In the genomic region with DNA sequence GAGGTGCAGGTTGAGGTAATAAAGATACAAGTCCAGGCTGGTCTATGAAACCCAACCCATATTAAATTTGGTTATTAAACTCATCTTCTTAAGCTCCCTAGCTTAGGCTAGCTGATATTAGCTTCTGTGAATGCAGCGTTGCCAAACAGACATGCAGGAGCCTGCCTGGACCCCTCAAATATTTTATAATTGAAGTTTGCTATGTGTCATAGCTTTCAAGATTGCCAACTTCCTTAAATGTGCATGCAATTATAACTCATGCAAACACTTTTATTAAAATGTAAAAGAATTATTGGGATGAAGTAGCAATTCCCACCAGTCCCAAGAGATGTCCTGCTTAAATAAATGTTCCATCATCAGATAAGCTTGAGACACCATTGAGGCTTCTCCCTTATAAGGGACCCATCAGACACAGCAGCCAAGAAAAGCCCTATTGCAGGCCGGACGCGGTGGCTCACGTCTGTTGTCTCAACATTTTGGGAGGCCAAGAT, we compare ENCODE assay signal across 13 cellular contexts. TPM values are rescaled to one million over a fixed set of nuclear protein-coding genes. Genes with fewer than 3 reads are reported as not detected.
DNase-seq lines count a peak whose midpoint lies in the region; ATAC-seq, FAIRE-seq and TF ChIP-seq lines count a peak whose summit lies in the region.
"Had no signal": no experiment of that assay in that cellular context is flagged by ENCODE, and none has a peak within 500 bp of the region (broad histone marks: within the 10 kb centered on the region; RNA-seq: fewer than 3 reads in every experiment).

No MANE protein-coding gene starts in this region.

- intact Hi-C loops in HepG2 (cut with micrococcal nuclease; ENCODE audit: unreplicated experiment) (no loop called here), tibial artery (cut with DNase I; ENCODE audit: low total_unique reads) (no loop called here)

- H3K27me3 ChIP-seq in astrocyte (ENCODE audit: insufficient read depth, low read length) (no peaks in the 10 kb centered on the region), HepG2 (ENCODE audit: control insufficient read depth in 1 of 2, insufficient read depth in 2 of 2, low read length in 2 of 2) (no peaks in the 10 kb centered on the region), tibial artery (no peaks in the 10 kb centered on the region)

- H3K4me3 Mint-ChIP-seq in astrocyte (ENCODE audit: unreplicated experiment) = no peak overlapping the region
- H3K4me3 Mint-ChIP-seq: endodermal cell had no signal

- no peak overlapping the region for H2AFZ ChIP-seq in astrocyte (ENCODE audit: low read depth, low read length)
- no peak overlapping the region for H2AFZ ChIP-seq in HepG2 (ENCODE audit: low read length)

- in situ Hi-C loops in HepG2 (cut with HindIII; ENCODE audit: extremely low pct_ligation_motif_present, low pct_unique_long_range_greater_than_20kb) = no loop called here

- CTCF ChIA-PET in HepG2 (lab: Yijun Ruan, JAX; ENCODE audit: low intra/inter-chr PET ratio, low total read pairs) = no interaction called here

- peaks cover 79% of the 10 kb centered on the region for H3K79me2 ChIP-seq in astrocyte (ENCODE audit: insufficient read depth, low read length)
- peaks cover 77% of the 10 kb centered on the region for H3K79me2 ChIP-seq in HepG2 (ENCODE audit: insufficient read depth, low read length)

- H3K4me2 ChIP-seq in astrocyte (ENCODE audit: low read length) (peak overlapping the region; percentile 25), HepG2 (ENCODE audit: low read depth, low read length) (peak overlapping the region; percentile 26; the same call in 1 of the 2 replicates)

- POLR2A ChIA-PET in HepG2 (lab: Yijun Ruan, JAX) = interaction anchor here (1.4 to 2.3 kb wide), 2 partner anchors 14 to 15 kb away, joined by 4 to 11 read pairs; no protein-coding TSS in a partner anchor

- H3K9me3 Mint-ChIP-seq in astrocyte (ENCODE audit: unreplicated experiment) = no peaks in the 10 kb centered on the region
- H3K9me3 Mint-ChIP-seq: endodermal cell had no signal

- H3K27me3 Mint-ChIP-seq in astrocyte (ENCODE audit: low read depth, unreplicated experiment) = no peaks in the 10 kb centered on the region

- 98% methylated on average over 5 of the region's 5 CpGs for WGBS in HepG2 (ENCODE audit: low lambda C conversion rate)

- H3K27ac Mint-ChIP-seq in astrocyte (ENCODE audit: unreplicated experiment) = peak overlapping the region; percentile 53
- H3K27ac Mint-ChIP-seq: endodermal cell had no signal

- FAIRE-seq in astrocyte (lab: Jason Lieb, UNC) (no peak), HepG2 (lab: Jason Lieb, UNC) (no peak)

- H3K4me1 Mint-ChIP-seq in astrocyte (ENCODE audit: low read depth, unreplicated experiment) = peaks cover 49% of the 10 kb centered on the region

- H3K27ac ChIP-seq in astrocyte (ENCODE audit: low read depth, low read length) (peak overlapping the region; percentile 22), HepG2 (ENCODE audit: extremely low read length, insufficient read depth, low read length) (peak overlapping the region; percentile 86), tibial artery (peak overlapping the region; percentile 65 to 72)

- peaks cover 9% of the 10 kb centered on the region for H3K36me3 ChIP-seq in astrocyte (ENCODE audit: insufficient read depth, low read length)
- peaks cover 5 to 31% of the 10 kb centered on the region in 2 experiments for H3K36me3 ChIP-seq in HepG2 (replicated peaks in 1 of 2; ENCODE audit: control insufficient read depth in 1 of 2, insufficient read depth in 2 of 2, low read length in 2 of 2)
- no peaks in the 10 kb centered on the region for H3K36me3 ChIP-seq in tibial artery

- no peak for TF ChIP-seq EP300 in HepG2 (IDR thresholded peaks at IDR 0.05; ENCODE audit: low read depth in 2 of 2, low read length in 2 of 2)
- no peak for TF ChIP-seq EP300 in HepG2 (CRISPR knock-in tag; IDR thresholded peaks at IDR 0.05; ENCODE audit: borderline replicate concordance)

- no peak for TF ChIP-seq POLR2A in HepG2 (IDR thresholded peaks at IDR 0.05; ENCODE audit: insufficient read depth in 1 of 2, low read depth in 2 of 2, low read length in 2 of 2)

- no peak for TF ChIP-seq RAD21 in HepG2 (CRISPR knock-in tag; IDR thresholded peaks at IDR 0.05)

- no peak overlapping the region for H3K9ac ChIP-seq in astrocyte (ENCODE audit: low read length)
- peak overlapping the region; percentile 57; the same call in 1 of the 2 replicates for H3K9ac ChIP-seq in HepG2 (ENCODE audit: insufficient read depth, low read depth, low read length)

- no peak for ATAC-seq in HepG2
- ATAC-seq in GM21390 (IDR thresholded peaks at IDR 0.05; ENCODE audit: unreplicated experiment) = no peak
- ATAC-seq: stimulated activated naive CD8-positive, alpha-beta T cell treated with anti-CD3 and anti-CD28 coated beads, Interleukin-15, Interleukin-2, amounts not matched to agents 100 U/mL and 50 U/mL, for 24 hours had no signal

- peaks cover 4% of the 10 kb centered on the region for H3K36me3 Mint-ChIP-seq in astrocyte (ENCODE audit: low read depth, unreplicated experiment)

- H3K9me3 ChIP-seq in astrocyte (ENCODE audit: insufficient read depth, low read depth, low read length) = no peaks in the 10 kb centered on the region
- H3K9me3 ChIP-seq in HepG2 (ENCODE audit: low read length) = no peaks in the 10 kb centered on the region
- H3K9me3 ChIP-seq in tibial artery = no peaks in the 10 kb centered on the region

- peaks cover 12% of the 10 kb centered on the region for H4K20me1 ChIP-seq in astrocyte (ENCODE audit: insufficient read depth, low read length)
- H4K20me1 ChIP-seq in HepG2 (ENCODE audit: insufficient read depth, low read length) = peaks cover 1% of the 10 kb centered on the region; the same call in 1 of the 2 replicates

- no peak for TF ChIP-seq CTCF in astrocyte (IDR thresholded peaks at IDR 0.05; ENCODE audit: insufficient read depth, low read depth, low read length)
- no peak for TF ChIP-seq CTCF in HepG2 (CRISPR knock-in tag; IDR thresholded peaks at IDR 0.05)
- TF ChIP-seq CTCF in tibial artery (IDR thresholded peaks at IDR 0.05) = no peak

- BruUV-seq in HepG2 (replicated peaks; lab: Mats Ljungman, UMichigan) = no TSS peak

- DNase-seq in NCI-H1105 (lab: John Stamatoyannopoulos, UW) (peak; percentile 23), astrocyte (ENCODE audit: low read depth) (no peak), HepG2 (ENCODE audit: low spot score) (no peak), tibial artery (no peak)
- DNase-seq in effector CD4-positive, alpha-beta T cell = no peak
- DNase-seq in stimulated activated CD8-positive, alpha-beta memory T cell treated with anti-CD3 and anti-CD28 coated beads, Interleukin-4, amount 100 ng/mL, for 48 hours = no peak
- DNase-seq: activated CD4-positive, CD25-positive, alpha-beta regulatory T cell treated with anti-CD3 and anti-CD28 coated beads, Interleukin-2, amount 50 U/mL, for 72 hours; endodermal cell; KG1; NCI-H187 treated with DMSO at 0.1 percent for 48 hours; stimulated activated CD4-positive, alpha-beta T cell treated with anti-CD3 and anti-CD28 coated beads, Interleukin-2, amount 100 ng/mL, for 48 hours; stimulated activated naive CD8-positive, alpha-beta T cell treated with anti-CD3 and anti-CD28 coated beads, Interleukin-15, Interleukin-2, amounts not matched to agents 100 U/mL and 50 U/mL, for 24 hours had no signal

- peaks cover 62% of the 10 kb centered on the region for H3K4me1 ChIP-seq in astrocyte (ENCODE audit: insufficient read depth, low read length)
- peaks cover 94% of the 10 kb centered on the region for H3K4me1 ChIP-seq in HepG2 (ENCODE audit: insufficient read depth, low read length)
- H3K4me1 ChIP-seq in tibial artery = peaks cover 0 to 97% (median 67%) of the 10 kb centered on the region in 4 donors

- H3K4me3 ChIP-seq in astrocyte (ENCODE audit: insufficient read depth, low read depth, low read length) (no peak overlapping the region), HepG2 (replicated peaks in 1 of 3; ENCODE audit: insufficient read depth in 1 of 3, low read depth in 2 of 3, low read length in 3 of 3) (no peak overlapping the region), tibial artery (no peak overlapping the region)

TF ChIP-seq in HepG2, 621 proteins besides CTCF, POLR2A, EP300 and RAD21 (continues in another document):
- no peak for TF ChIP-seq HOXD1 (CRISPR knock-in tag; IDR thresholded peaks at IDR 0.05)
- TF ChIP-seq FOXK1 (CRISPR knock-in tag; IDR thresholded peaks at IDR 0.05; ENCODE audit: borderline replicate concordance, low read depth) = no peak
- TF ChIP-seq ZNF607 (CRISPR knock-in tag; IDR thresholded peaks at IDR 0.05; ENCODE audit: borderline replicate concordance) = no peak
- TF ChIP-seq BCL6 (CRISPR knock-in tag; IDR thresholded peaks at IDR 0.05) = no peak

RNA-seq across cellular contexts. Expression of gene MBNL2, which starts 51.3 kb away (rescaled TPM):
- total RNA-seq in astrocyte (66.5 and 70.2 TPM in 2 replicates), HepG2 (2016; rRNA removed; fragmentation: Illumina TruSeq; extraction: Trizol) (30.8 and 48.1 TPM in 2 replicates)
- total RNA-seq in HepG2 (2016; cell fraction: cytosol; rRNA removed; fragmentation: Illumina TruSeq; extraction: Trizol; ENCODE audit: low read depth) = 4.0 and 5.0 TPM in 2 replicates
- 27.9 and 48.3 TPM in 2 replicates for total RNA-seq in HepG2 (2016; cell fraction: insoluble cytoplasmic fraction; rRNA removed; fragmentation: Illumina TruSeq; extraction: Trizol)
- 15.6 and 16.3 TPM in 2 replicates for total RNA-seq in HepG2 (2016; cell fraction: membrane; rRNA removed; fragmentation: Illumina TruSeq; extraction: Trizol)
- total RNA-seq in HepG2 (2016; cell fraction: nucleus; rRNA removed; fragmentation: Illumina TruSeq; extraction: Trizol) = 50.3 and 53.0 TPM in 2 replicates
- polyA plus RNA-seq in HepG2 (2011; rRNA removed) = 59.0 and 62.9 TPM in 2 replicates
- 44.6 and 63.1 TPM in 2 replicates for polyA plus RNA-seq in HepG2 (2011; cell fraction: cytosol; rRNA removed)
- 78.5 and 95.6 TPM in 2 replicates for polyA plus RNA-seq in HepG2 (2011; cell fraction: nucleus; rRNA removed)
- polyA plus RNA-seq in HepG2 (2012) = 49.8 and 59.5 TPM in 2 replicates
- polyA plus RNA-seq in HepG2 (2016; cell fraction: cytosol; fragmentation: Illumina TruSeq; extraction: Trizol; ENCODE audit: low read depth) = 0.49 and 0.73 TPM in 2 replicates
- polyA plus RNA-seq in HepG2 (2016; cell fraction: insoluble cytoplasmic fraction; fragmentation: Illumina TruSeq; extraction: Trizol; ENCODE audit: low read depth) = 27.4 and 31.9 TPM in 2 replicates
- polyA plus RNA-seq in HepG2 (2016; cell fraction: membrane; fragmentation: Illumina TruSeq; extraction: Trizol; ENCODE audit: low read depth) = 4.4 and 4.9 TPM in 2 replicates
- 32.1 and 37.5 TPM in 2 replicates for polyA plus RNA-seq in HepG2 (2016; cell fraction: nucleus; fragmentation: Illumina TruSeq; extraction: Trizol; ENCODE audit: insufficient read depth, low read depth)
- polyA minus RNA-seq in HepG2 (2011; rRNA and poly(A)+ RNA removed; ENCODE audit: low replicate concordance) = 48.4 and 211 TPM in 2 replicates
- 125 and 134 TPM in 2 replicates for polyA minus RNA-seq in HepG2 (2011; cell fraction: cytosol; rRNA and poly(A)+ RNA removed)
- polyA minus RNA-seq in HepG2 (2011; cell fraction: nucleus; rRNA and poly(A)+ RNA removed) = 274 and 278 TPM in 2 replicates

Comparison
In these comparisons a context has a peak if more than half of its experiments do, and no peak if none do; other contexts are left out.
1. H3K27ac ChIP-seq: peak in every context shown above with its lines; median percentile 86 in HepG2; 68 in tibial artery; 22 in astrocyte.